Comparison of ENCODE assay signal across 23 cellular contexts in the genomic region with DNA sequence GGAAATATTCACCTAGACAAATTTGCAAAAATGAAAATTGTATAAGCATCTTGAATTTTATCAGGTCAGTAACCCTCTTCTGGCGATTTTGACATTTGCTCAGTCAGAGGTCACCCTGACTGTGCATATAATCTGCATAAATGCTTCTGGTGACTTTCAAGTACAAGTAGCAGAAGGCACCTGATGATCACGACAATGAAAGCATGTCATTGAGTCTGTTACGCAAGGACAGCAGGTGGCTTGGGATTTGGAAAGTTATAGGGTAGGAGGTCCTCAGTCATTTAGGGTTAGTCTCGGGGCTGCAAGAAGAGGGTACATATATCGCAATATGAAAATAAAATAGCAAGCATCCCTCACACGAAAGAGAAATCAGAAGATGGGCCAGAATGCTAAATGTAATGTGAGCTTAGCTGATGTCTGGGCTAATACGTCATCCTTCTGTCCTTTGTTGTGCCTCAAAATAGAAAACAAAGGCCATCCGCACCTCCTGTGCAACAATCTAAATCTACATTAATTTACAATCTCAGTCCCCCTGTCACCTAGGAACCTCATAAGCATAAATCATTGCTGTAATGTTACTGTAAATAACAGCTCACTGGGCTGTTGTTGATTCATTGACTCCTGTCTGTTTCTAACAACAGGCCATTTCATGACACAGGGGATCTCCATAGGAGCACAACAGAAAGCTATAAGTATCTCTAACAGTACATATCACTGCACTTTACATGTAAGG.
A peak's percentile ranks its signal among the peaks of the same experiment; 100 is the strongest.
DNase-seq lines count a peak whose midpoint lies in the region; ATAC-seq, FAIRE-seq and TF ChIP-seq lines count a peak whose summit lies in the region.
"Had no signal": no experiment of that assay in that cellular context is flagged by ENCODE, and none has a peak within 500 bp of the region (broad histone marks: within the 10 kb centered on the region; RNA-seq: fewer than 3 reads in every experiment).

No MANE protein-coding gene starts in this region.

- no peaks in the 10 kb centered on the region for H3K9me1 ChIP-seq in endothelial cell of umbilical vein (replicated peaks; ENCODE audit: control insufficient read depth, extremely low read depth, insufficient read depth, low read length)

- no peak overlapping the region for H3K4me3 ChIP-seq in endothelial cell of umbilical vein (replicated peaks in 1 of 3; ENCODE audit: insufficient read depth in 1 of 3, low read depth in 1 of 3, low read length in 3 of 3)
- peak overlapping the region in 3 of 4 donors; percentile 18 to 25 (median 21) for H3K4me3 ChIP-seq in gastrocnemius medialis
- H3K4me3 ChIP-seq in SK-N-SH (ENCODE audit: low read depth in 2 of 2, low read length in 1 of 2), result no peak overlapping the region
- H3K4me3 ChIP-seq: skin epidermis had no signal

- H3K9ac ChIP-seq in endothelial cell of umbilical vein (replicated peaks; ENCODE audit: extremely low read depth, insufficient read depth, low read length) (no peak overlapping the region), SK-N-SH (no peak overlapping the region)

- in situ Hi-C loops in gastrocnemius medialis (cut with MboI; ENCODE audit: low sequenced_read_pairs in 4 of 4), result no loop called here

- no peak for TF ChIP-seq RAD21 in SK-N-SH (IDR thresholded peaks at IDR 0.05; ENCODE audit: low read length)

- FAIRE-seq in endothelial cell of umbilical vein (lab: Jason Lieb, UNC), result no peak

- H3K9me3 ChIP-seq in endothelial cell of umbilical vein (replicated peaks; ENCODE audit: control insufficient read depth, insufficient read depth, low read length) (no peaks in the 10 kb centered on the region), gastrocnemius medialis (no peaks in the 10 kb centered on the region), SK-N-SH (no peaks in the 10 kb centered on the region)

- no peak for TF ChIP-seq CTCF in endothelial cell of umbilical vein (IDR thresholded peaks at IDR 0.05; ENCODE audit: extremely low read depth in 1 of 2, insufficient read depth in 1 of 2, low read depth in 1 of 2, low read length in 2 of 2)
- no peak for TF ChIP-seq CTCF in gastrocnemius medialis (IDR thresholded peaks at IDR 0.05 in 4 of 5, conservative IDR thresholded peaks at IDR 0.05 in 1 of 5)
- no peak for TF ChIP-seq CTCF in SK-N-SH (IDR thresholded peaks at IDR 0.05)

- H3K9me2 ChIP-seq in SK-N-SH, result no peaks in the 10 kb centered on the region

- POLR2A ChIA-PET in endothelial cell of umbilical vein (lab: Charles Lee) (no interaction called here), SK-N-SH (lab: Yijun Ruan, JAX) (no interaction called here)

- TF ChIP-seq EP300 in SK-N-SH (IDR thresholded peaks at IDR 0.05; ENCODE audit: borderline replicate concordance in 1 of 2, low read depth in 1 of 2, low read length in 1 of 2), result no peak

- dilution Hi-C loops in endothelial cell of umbilical vein (cut with MboI; ENCODE audit: extremely low pct_ligation_motif_present, low sequenced_read_pairs), result no loop called here

- H3K27me3 ChIP-seq in endothelial cell of umbilical vein (ENCODE audit: control insufficient read depth in 2 of 2, insufficient read depth in 2 of 2, low read length in 2 of 2), result no peaks in the 10 kb centered on the region
- H3K27me3 ChIP-seq in gastrocnemius medialis, result no peaks in the 10 kb centered on the region
- H3K27me3 ChIP-seq in SK-N-SH (ENCODE audit: insufficient read depth), result peaks cover 9% of the 10 kb centered on the region; the same call in 1 of the 2 replicates

- peak; percentile 89 to 92 for ATAC-seq in gastrocnemius medialis
- ATAC-seq: activated CD4-positive, alpha-beta T cell treated with anti-CD3 and anti-CD28 coated beads for 36 hours; activated naive CD8-positive, alpha-beta T cell treated with anti-CD3 and anti-CD28 coated beads, Interleukin-2, amount 50 U/mL, for 24 hours; CD8-positive, alpha-beta T cell; left ventricle myocardium superior; naive thymus-derived CD4-positive, alpha-beta T cell had no signal

- peak; percentile 30 for DNase-seq in NCI-H510A treated with DMSO at 0.1 percent for 48 hours (lab: John Stamatoyannopoulos, UW)
- DNase-seq in NCI-H510A (lab: John Stamatoyannopoulos, UW), result no peak
- DNase-seq in NCI-H1417 treated with DMSO at 0.1 percent for 48 hours (lab: John Stamatoyannopoulos, UW), result peak; percentile 52
- no peak for DNase-seq in endothelial cell of umbilical vein (ENCODE audit: low read depth, low spot score)
- peak; percentile 25 to 54 for DNase-seq in gastrocnemius medialis
- DNase-seq in NCI-H187 treated with DMSO at 0.1 percent for 48 hours (lab: John Stamatoyannopoulos, UW), result no peak
- DNase-seq in NCI-H1105 treated with DMSO at 0.1 percent for 48 hours (lab: John Stamatoyannopoulos, UW), result no peak
- DNase-seq in SK-N-SH, result no peak
- DNase-seq: activated CD4-positive, alpha-beta T cell treated with anti-CD3 and anti-CD28 coated beads for 36 hours; activated CD8-positive, alpha-beta memory T cell treated with anti-CD3 and anti-CD28 coated beads for 24 hours; activated gamma-delta T cell treated with Interleukin-2 at 50 U/mL for 16 hours; activated naive CD8-positive, alpha-beta T cell treated with anti-CD3 and anti-CD28 coated beads, Interleukin-2, amount 50 U/mL, for 24 hours; CD8-positive, alpha-beta T cell; central memory CD4-positive, alpha-beta T cell; dermis blood vessel endothelial cell; GF-D8; H7; islet precursor cell; left ventricle myocardium superior; naive thymus-derived CD4-positive, alpha-beta T cell; NCI-H2107; NCI-H446 treated with DMSO at 0.1 percent for 48 hours had no signal

- no TSS peak for BruUV-seq in endothelial cell of umbilical vein (replicated peaks; lab: Mats Ljungman, UMichigan)

- intact Hi-C loops in endothelial cell of umbilical vein (cut with micrococcal nuclease), result no loop called here
- intact Hi-C loops in gastrocnemius medialis (cut with DNase I; ENCODE audit: low total_unique reads), result loop anchor here (2.0 to 10.0 kb wide), 3 partner anchors 149 to 302 kb away; a partner anchor contains a TSS

- TF ChIP-seq POLR2A in endothelial cell of umbilical vein (IDR thresholded peaks at IDR 0.05; ENCODE audit: low read depth, low read length), result no peak
- no peak for TF ChIP-seq POLR2A in gastrocnemius medialis (IDR thresholded peaks at IDR 0.05)

- H3K27ac ChIP-seq in endothelial cell of umbilical vein (ENCODE audit: insufficient read depth, low read depth, low read length) (no peak overlapping the region), gastrocnemius medialis (peak overlapping the region; percentile 60 to 74 (median 72)), SK-N-SH (ENCODE audit: low read depth in 2 of 2, low read length in 1 of 2) (no peak overlapping the region)
- H3K27ac ChIP-seq: skin epidermis had no signal

- H2AFZ ChIP-seq in endothelial cell of umbilical vein (ENCODE audit: low read depth, low read length) (peak overlapping the region; percentile 6), SK-N-SH (ENCODE audit: low read depth) (no peak overlapping the region)

- no peak overlapping the region for H3K4me2 ChIP-seq in endothelial cell of umbilical vein (ENCODE audit: insufficient read depth, low read length)
- no peak overlapping the region for H3K4me2 ChIP-seq in SK-N-SH

- H4K20me1 ChIP-seq in endothelial cell of umbilical vein (replicated peaks; ENCODE audit: control insufficient read depth, extremely low read depth, insufficient read depth, low read length) (no peaks in the 10 kb centered on the region), SK-N-SH (ENCODE audit: insufficient read depth) (no peaks in the 10 kb centered on the region)

- WGBS in SK-N-SH (ENCODE audit: low lambda C conversion rate), result 8% methylated on average over 8 of the region's 8 CpGs

- no peaks in the 10 kb centered on the region for H3F3A ChIP-seq in SK-N-SH (replicated peaks; ENCODE audit: insufficient read depth)

- H3K4me1 ChIP-seq in endothelial cell of umbilical vein (ENCODE audit: control insufficient read depth, extremely low read depth, insufficient read depth, low read length) (no peaks in the 10 kb centered on the region), gastrocnemius medialis (no peaks in the 10 kb centered on the region), SK-N-SH (ENCODE audit: control insufficient read depth in 1 of 2, insufficient read depth in 2 of 2, low read depth in 1 of 2, low read length in 1 of 2) (no peaks in the 10 kb centered on the region)

- no peaks in the 10 kb centered on the region for H3K79me2 ChIP-seq in endothelial cell of umbilical vein (ENCODE audit: control insufficient read depth, insufficient read depth, low read length)
- H3K79me2 ChIP-seq in SK-N-SH (ENCODE audit: insufficient read depth), result no peaks in the 10 kb centered on the region

- H3K36me3 ChIP-seq in endothelial cell of umbilical vein (ENCODE audit: control insufficient read depth in 2 of 2, extremely low read depth in 1 of 2, insufficient read depth in 2 of 2, low read length in 2 of 2), result no peaks in the 10 kb centered on the region
- H3K36me3 ChIP-seq in gastrocnemius medialis, result no peaks in the 10 kb centered on the region
- H3K36me3 ChIP-seq in SK-N-SH (replicated peaks in 1 of 2; ENCODE audit: control insufficient read depth in 1 of 2, insufficient read depth in 2 of 2, low read length in 1 of 2), result no peaks in the 10 kb centered on the region

- CTCF ChIA-PET in endothelial cell of umbilical vein (lab: Charles Lee), result interaction anchor here (1.2 kb wide), 1 partner anchor 159 kb away, joined by 3 read pairs; no protein-coding TSS in a partner anchor
- CTCF ChIA-PET in SK-N-SH (lab: Yijun Ruan, JAX), result interaction anchor here (0.7 to 1.0 kb wide), 2 partner anchors 21 to 1361 kb away, joined by 3 read pairs; no protein-coding TSS in a partner anchor

TF ChIP-seq in endothelial cell of umbilical vein, 7 proteins besides CTCF, POLR2A, EP300 and RAD21:
- TF ChIP-seq EZH2 (IDR thresholded peaks at IDR 0.05; ENCODE audit: borderline replicate concordance, low read depth, low read length, severe bottlenecking), result no peak

TF ChIP-seq in SK-N-SH, 30 proteins besides CTCF, POLR2A, EP300 and RAD21 (continues in another document):
- TF ChIP-seq FOXJ3 (CRISPR knock-in tag; IDR thresholded peaks at IDR 0.05) (no peak), FOXM1 (IDR thresholded peaks at IDR 0.05; ENCODE audit: low read depth) (no peak), GATA2 (CRISPR knock-in tag; IDR thresholded peaks at IDR 0.05) (no peak)
- TF ChIP-seq, protein P1, sequence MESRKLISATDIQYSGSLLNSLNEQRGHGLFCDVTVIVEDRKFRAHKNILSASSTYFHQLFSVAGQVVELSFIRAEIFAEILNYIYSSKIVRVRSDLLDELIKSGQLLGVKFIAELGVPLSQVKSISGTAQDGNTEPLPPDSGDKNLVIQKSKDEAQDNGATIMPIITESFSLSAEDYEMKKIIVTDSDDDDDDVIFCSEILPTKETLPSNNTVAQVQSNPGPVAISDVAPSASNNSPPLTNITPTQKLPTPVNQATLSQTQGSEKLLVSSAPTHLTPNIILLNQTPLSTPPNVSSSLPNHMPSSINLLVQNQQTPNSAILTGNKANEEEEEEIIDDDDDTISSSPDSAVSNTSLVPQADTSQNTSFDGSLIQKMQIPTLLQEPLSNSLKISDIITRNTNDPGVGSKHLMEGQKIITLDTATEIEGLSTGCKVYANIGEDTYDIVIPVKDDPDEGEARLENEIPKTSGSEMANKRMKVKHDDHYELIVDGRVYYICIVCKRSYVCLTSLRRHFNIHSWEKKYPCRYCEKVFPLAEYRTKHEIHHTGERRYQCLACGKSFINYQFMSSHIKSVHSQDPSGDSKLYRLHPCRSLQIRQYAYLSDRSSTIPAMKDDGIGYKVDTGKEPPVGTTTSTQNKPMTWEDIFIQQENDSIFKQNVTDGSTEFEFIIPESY (IDR thresholded peaks at IDR 0.05; ENCODE audit: borderline replicate concordance, low read depth), result no peak

Comparison
In these comparisons a context has a peak if more than half of its experiments do, and no peak if none do; other contexts are left out.
1. DNase-seq: peak in NCI-H510A treated with DMSO at 0.1 percent for 48 hours (single experiment), NCI-H1417 treated with DMSO at 0.1 percent for 48 hours (single experiment) and gastrocnemius medialis (2 of 2); none in NCI-H510A (single experiment), endothelial cell of umbilical vein (single experiment), NCI-H187 treated with DMSO at 0.1 percent for 48 hours (single experiment), NCI-H1105 treated with DMSO at 0.1 percent for 48 hours (single experiment) and SK-N-SH (single experiment).
2. H3K27ac ChIP-seq: peak in gastrocnemius medialis (4 of 4); none in endothelial cell of umbilical vein (single experiment) and SK-N-SH (0 of 2).
3. H3K4me3 ChIP-seq: peak in gastrocnemius medialis (3 of 4); none in endothelial cell of umbilical vein (0 of 3) and SK-N-SH (0 of 2).